In the genomic region with DNA sequence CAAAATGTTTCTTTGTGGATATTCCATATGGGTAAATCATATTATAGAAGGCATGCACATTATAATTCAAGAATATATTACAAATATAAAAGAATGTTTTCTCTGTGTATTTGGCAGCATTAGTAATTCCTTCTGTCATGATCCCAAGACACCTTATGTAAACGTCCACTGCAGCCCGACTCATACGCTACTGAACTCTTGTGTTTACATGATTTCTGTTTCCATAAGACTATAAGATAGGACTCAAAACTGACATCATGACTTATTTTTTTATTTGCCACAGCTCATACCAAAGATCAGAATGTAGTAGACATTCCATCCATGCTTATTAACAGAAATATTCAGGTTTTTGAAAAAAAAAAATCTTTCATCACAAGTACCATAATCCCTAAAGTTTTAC, we compare ENCODE assay signal across 25 cellular contexts.
DNase-seq lines count a peak whose midpoint lies in the region; TF ChIP-seq lines count a peak whose summit lies in the region.
"Had no signal": no experiment of that assay in that cellular context is flagged by ENCODE, and none has a peak within 500 bp of the region (broad histone marks: within the 10 kb centered on the region; RNA-seq: fewer than 3 reads in every experiment).

No MANE protein-coding gene starts in this region.

- in situ Hi-C loops in astrocyte of the spinal cord (cut with HindIII; ENCODE audit: low sequenced_read_pairs) = no loop called here

- CTCF ChIA-PET in HEK293 (lab: Yijun Ruan, JAX) = no interaction called here

- no peak overlapping the region for H3K4me3 ChIP-seq in HEK293 (ENCODE audit: low read depth, low read length)
- H3K4me3 ChIP-seq in astrocyte of the spinal cord (ENCODE audit: low read depth, low read length) = no peak overlapping the region
- H3K4me3 ChIP-seq in fibroblast of pulmonary artery (replicated peaks; ENCODE audit: low read depth, low read length) = no peak overlapping the region
- H3K4me3 ChIP-seq: dorsolateral prefrontal cortex, tibial artery had no signal

- peak; percentile 27 for DNase-seq in astrocyte of the spinal cord (ENCODE audit: low read depth, low spot score)
- peak; percentile 30 for DNase-seq in fibroblast of pulmonary artery (ENCODE audit: low read depth)
- DNase-seq in NCI-H2171 treated with DMSO at 0.1 percent for 48 hours (lab: John Stamatoyannopoulos, UW) = no peak
- DNase-seq in activated CD4-positive, alpha-beta T cell treated with anti-CD3 and anti-CD28 coated beads, Interleukin-2, amount 50 U/mL, for 1 hour = no peak
- DNase-seq in NCI-H2029 treated with DMSO at 0.1 percent for 48 hours (lab: John Stamatoyannopoulos, UW) = no peak
- DNase-seq in HuH-7.5 (ENCODE audit: low spot score) = no peak
- DNase-seq: activated CD4-positive, alpha-beta T cell treated with anti-CD3 and anti-CD28 coated beads for 48 hours; activated naive CD4-positive, alpha-beta T cell treated with Interleukin-2 at 50 U/mL for 16 hours; activated T-cell treated with anti-CD3 and anti-CD28 coated beads, Interleukin-2, amount 50 U/mL, for 4 hours; amygdala; caudate nucleus; CD8-positive, alpha-beta T cell; dorsolateral prefrontal cortex; midbrain; naive thymus-derived CD8-positive, alpha-beta T cell; NCI-H1092 treated with DMSO at 0.1 percent for 48 hours; NCI-H1930; NCI-H226; NCI-H82; right cardiac atrium; T-helper 2 cell; tibial artery had no signal

- no peak overlapping the region for H3K27ac ChIP-seq in HEK293 (ENCODE audit: extremely low read depth, low read depth, low read length)
- H3K27ac ChIP-seq: dorsolateral prefrontal cortex, HL-60, parathyroid adenoma, tibial artery had no signal

- H3K4me1 ChIP-seq in HEK293 (ENCODE audit: control insufficient read depth, insufficient read depth, low read length) = peaks cover 6% of the 10 kb centered on the region
- H3K4me1 ChIP-seq: parathyroid adenoma, tibial artery had no signal

- no peaks in the 10 kb centered on the region for H3K9me3 ChIP-seq in HEK293 (ENCODE audit: control insufficient read depth, insufficient read depth, low read depth, low read length)
- H3K9me3 ChIP-seq: tibial artery had no signal

- POLR2A ChIA-PET in HEK293 (lab: Yijun Ruan, JAX) = no interaction called here

- TF ChIP-seq CTCF in HEK293 (tag by site-specific recombination; IDR thresholded peaks at IDR 0.05) = no peak
- TF ChIP-seq CTCF in astrocyte of the spinal cord (IDR thresholded peaks at IDR 0.05; ENCODE audit: low read depth, low read length) = no peak
- no peak for TF ChIP-seq CTCF in fibroblast of pulmonary artery (IDR thresholded peaks at IDR 0.05; ENCODE audit: low read length, missing control alignments)

- H3K36me3 ChIP-seq in HEK293 (ENCODE audit: control insufficient read depth in 2 of 2, insufficient read depth in 1 of 2, low read length in 2 of 2) = no peaks in the 10 kb centered on the region

TF ChIP-seq in HEK293, 187 proteins besides CTCF, POLR2A, EP300 and RAD21:
- TF ChIP-seq, protein P1, sequence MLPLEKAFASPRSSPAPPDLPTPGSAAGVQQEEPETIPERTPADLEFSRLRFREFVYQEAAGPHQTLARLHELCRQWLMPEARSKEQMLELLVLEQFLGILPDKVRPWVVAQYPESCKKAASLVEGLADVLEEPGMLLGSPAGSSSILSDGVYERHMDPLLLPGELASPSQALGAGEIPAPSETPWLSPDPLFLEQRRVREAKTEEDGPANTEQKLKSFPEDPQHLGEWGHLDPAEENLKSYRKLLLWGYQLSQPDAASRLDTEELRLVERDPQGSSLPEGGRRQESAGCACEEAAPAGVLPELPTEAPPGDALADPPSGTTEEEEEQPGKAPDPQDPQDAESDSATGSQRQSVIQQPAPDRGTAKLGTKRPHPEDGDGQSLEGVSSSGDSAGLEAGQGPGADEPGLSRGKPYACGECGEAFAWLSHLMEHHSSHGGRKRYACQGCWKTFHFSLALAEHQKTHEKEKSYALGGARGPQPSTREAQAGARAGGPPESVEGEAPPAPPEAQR (tag by site-specific recombination; IDR thresholded peaks at IDR 0.05) = no peak
- TF ChIP-seq, protein P2, sequence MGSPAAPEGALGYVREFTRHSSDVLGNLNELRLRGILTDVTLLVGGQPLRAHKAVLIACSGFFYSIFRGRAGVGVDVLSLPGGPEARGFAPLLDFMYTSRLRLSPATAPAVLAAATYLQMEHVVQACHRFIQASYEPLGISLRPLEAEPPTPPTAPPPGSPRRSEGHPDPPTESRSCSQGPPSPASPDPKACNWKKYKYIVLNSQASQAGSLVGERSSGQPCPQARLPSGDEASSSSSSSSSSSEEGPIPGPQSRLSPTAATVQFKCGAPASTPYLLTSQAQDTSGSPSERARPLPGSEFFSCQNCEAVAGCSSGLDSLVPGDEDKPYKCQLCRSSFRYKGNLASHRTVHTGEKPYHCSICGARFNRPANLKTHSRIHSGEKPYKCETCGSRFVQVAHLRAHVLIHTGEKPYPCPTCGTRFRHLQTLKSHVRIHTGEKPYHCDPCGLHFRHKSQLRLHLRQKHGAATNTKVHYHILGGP (tag by site-specific recombination; IDR thresholded peaks at IDR 0.05) = 0 out of 2 replicates have a peak, but pooled peaks have one; percentile 12
- TF ChIP-seq, protein P3, sequence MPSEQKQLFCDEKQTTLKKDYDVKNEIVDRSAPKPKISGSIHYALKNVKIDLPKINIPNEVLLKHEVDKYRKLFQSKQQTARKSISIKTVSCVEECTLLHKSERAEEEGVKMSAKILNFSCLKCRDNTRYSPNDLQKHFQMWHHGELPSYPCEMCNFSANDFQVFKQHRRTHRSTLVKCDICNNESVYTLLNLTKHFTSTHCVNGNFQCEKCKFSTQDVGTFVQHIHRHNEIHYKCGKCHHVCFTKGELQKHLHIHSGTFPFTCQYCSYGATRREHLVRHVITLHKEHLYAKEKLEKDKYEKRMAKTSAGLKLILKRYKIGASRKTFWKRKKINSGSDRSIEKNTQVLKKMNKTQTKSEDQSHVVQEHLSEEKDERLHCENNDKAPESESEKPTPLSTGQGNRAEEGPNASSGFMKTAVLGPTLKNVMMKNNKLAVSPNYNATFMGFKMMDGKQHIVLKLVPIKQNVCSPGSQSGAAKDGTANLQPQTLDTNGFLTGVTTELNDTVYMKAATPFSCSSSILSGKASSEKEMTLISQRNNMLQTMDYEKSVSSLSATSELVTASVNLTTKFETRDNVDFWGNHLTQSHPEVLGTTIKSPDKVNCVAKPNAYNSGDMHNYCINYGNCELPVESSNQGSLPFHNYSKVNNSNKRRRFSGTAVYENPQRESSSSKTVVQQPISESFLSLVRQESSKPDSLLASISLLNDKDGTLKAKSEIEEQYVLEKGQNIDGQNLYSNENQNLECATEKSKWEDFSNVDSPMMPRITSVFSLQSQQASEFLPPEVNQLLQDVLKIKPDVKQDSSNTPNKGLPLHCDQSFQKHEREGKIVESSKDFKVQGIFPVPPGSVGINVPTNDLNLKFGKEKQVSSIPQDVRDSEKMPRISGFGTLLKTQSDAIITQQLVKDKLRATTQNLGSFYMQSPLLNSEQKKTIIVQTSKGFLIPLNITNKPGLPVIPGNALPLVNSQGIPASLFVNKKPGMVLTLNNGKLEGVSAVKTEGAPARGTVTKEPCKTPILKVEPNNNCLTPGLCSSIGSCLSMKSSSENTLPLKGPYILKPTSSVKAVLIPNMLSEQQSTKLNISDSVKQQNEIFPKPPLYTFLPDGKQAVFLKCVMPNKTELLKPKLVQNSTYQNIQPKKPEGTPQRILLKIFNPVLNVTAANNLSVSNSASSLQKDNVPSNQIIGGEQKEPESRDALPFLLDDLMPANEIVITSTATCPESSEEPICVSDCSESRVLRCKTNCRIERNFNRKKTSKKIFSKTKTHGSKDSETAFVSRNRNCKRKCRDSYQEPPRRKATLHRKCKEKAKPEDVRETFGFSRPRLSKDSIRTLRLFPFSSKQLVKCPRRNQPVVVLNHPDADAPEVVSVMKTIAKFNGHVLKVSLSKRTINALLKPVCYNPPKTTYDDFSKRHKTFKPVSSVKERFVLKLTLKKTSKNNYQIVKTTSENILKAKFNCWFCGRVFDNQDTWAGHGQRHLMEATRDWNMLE (tag by site-specific recombination; conservative IDR thresholded peaks at IDR 0.05; ENCODE audit: low read depth) = no peak
- TF ChIP-seq ZNF184 (tag by site-specific recombination; IDR thresholded peaks at IDR 0.05) = no peak
TF ChIP-seq in HEK293: peak in this region for 1.

Comparison
In these comparisons a context has a peak if more than half of its experiments do, and no peak if none do; other contexts are left out.
1. DNase-seq: peak in astrocyte of the spinal cord (single experiment) and fibroblast of pulmonary artery (single experiment); none in NCI-H2171 treated with DMSO at 0.1 percent for 48 hours (single experiment), activated CD4-positive, alpha-beta T cell treated with anti-CD3 and anti-CD28 coated beads, Interleukin-2, amount 50 U/mL, for 1 hour (single experiment), NCI-H2029 treated with DMSO at 0.1 percent for 48 hours (single experiment) and HuH-7.5 (single experiment).